In genomic region chr11:121863126-121863525, GRCh38 we compare ENCODE assay signal across 34 cellular contexts.
"Had no signal": no experiment of that assay in that cellular context is flagged by ENCODE, and none has a peak within 500 bp of the region (broad histone marks: within the 10 kb centered on the region; RNA-seq: fewer than 3 reads in every experiment).

No MANE protein-coding gene starts in this region.

- ATAC-seq: activated CD8-positive, alpha-beta memory T cell treated with anti-CD3 and anti-CD28 coated beads, Interleukin-2, amount 10 ng/mL, durations not matched to agents 7 days and 5 days; activated CD8-positive, alpha-beta T cell treated with anti-CD3 and anti-CD28 coated beads, Interleukin-2, amount 10 ng/mL, durations not matched to agents 7 days and 5 days; activated naive CD4-positive, alpha-beta T cell treated with anti-CD3 and anti-CD28 coated beads, Interleukin-2, amount 50 U/mL, for 72 hours; activated T-cell treated with anti-CD3 and anti-CD28 coated beads, Interleukin-2, amount 50 U/mL, for 4 hours; activated T-cell treated with anti-CD3 and anti-CD28 coated beads, Interleukin-2, amount 50 U/mL, for 72 hours; activated T-helper 17 cell treated with anti-CD3 and anti-CD28 coated beads, Interleukin-2, amount 50 U/mL, for 72 hours; body of pancreas had no signal

- H3K4me3 ChIP-seq: adrenal gland, body of pancreas, breast epithelium had no signal

- H3K27me3 Mint-ChIP-seq: activated B cell treated with CpG ODN at 0.5 μM for 24 hours; activated CD4-positive, alpha-beta memory T cell treated with anti-CD3 and anti-CD28 coated beads, Interleukin-2, amount 10 ng/mL, durations not matched to agents 7 days and 5 days; activated CD4-positive, alpha-beta T cell treated with anti-CD3 and anti-CD28 coated beads, Interleukin-2, amount 10 ng/mL, durations not matched to agents 24 days and 14 days; activated CD8-positive, alpha-beta memory T cell treated with anti-CD3 and anti-CD28 coated beads, Interleukin-2, amount 10 ng/mL, durations not matched to agents 7 days and 5 days; activated naive CD8-positive, alpha-beta T cell treated with anti-CD3 and anti-CD28 coated beads for 36 hours; activated T-helper 17 cell treated with anti-CD3 and anti-CD28 coated beads, Interleukin-2, amount 50 U/mL, for 72 hours had no signal

- H3K9me3 ChIP-seq: adrenal gland, body of pancreas had no signal

- DNase-seq: activated B cell treated with CpG ODN at 0.5 μM for 24 hours; activated CD4-positive, alpha-beta memory T cell treated with anti-CD3 and anti-CD28 coated beads, Interleukin-2, amount 10 ng/mL, durations not matched to agents 7 days and 5 days; activated CD4-positive, alpha-beta T cell treated with anti-CD3 and anti-CD28 coated beads for 4 hours; activated CD4-positive, alpha-beta T cell treated with anti-CD3 and anti-CD28 coated beads, Interleukin-2, amount 10 ng/mL, durations not matched to agents 24 days and 14 days; activated CD4-positive, alpha-beta T cell treated with anti-CD3 and anti-CD28 coated beads, Interleukin-2, amount 50 U/mL, for 48 hours; activated CD4-positive, CD25-positive, alpha-beta regulatory T cell treated with anti-CD3 and anti-CD28 coated beads, Interleukin-2, amount 50 U/mL, for 72 hours; activated CD8-positive, alpha-beta memory T cell treated with anti-CD3 and anti-CD28 coated beads for 24 hours; activated CD8-positive, alpha-beta memory T cell treated with anti-CD3 and anti-CD28 coated beads, Interleukin-2, amount 10 ng/mL, durations not matched to agents 7 days and 5 days; activated CD8-positive, alpha-beta memory T cell treated with anti-CD3 and anti-CD28 coated beads, Interleukin-2, amount 50 U/mL, for 48 hours; activated CD8-positive, alpha-beta T cell treated with anti-CD3 and anti-CD28 coated beads, Interleukin-2, amount 10 ng/mL, durations not matched to agents 7 days and 5 days; activated effector memory CD4-positive, alpha-beta T cell treated with anti-CD3 and anti-CD28 coated beads, Interleukin-2, amount 50 U/mL, for 16 hours; activated gamma-delta T cell treated with Interleukin-2 at 50 U/mL for 16 hours; activated naive CD4-positive, alpha-beta T cell; activated naive CD4-positive, alpha-beta T cell treated with anti-CD3 and anti-CD28 coated beads for 36 hours; activated naive CD4-positive, alpha-beta T cell treated with anti-CD3 and anti-CD28 coated beads, Interleukin-2, amount 50 U/mL, for 16 hours; activated naive CD8-positive, alpha-beta T cell treated with anti-CD3 and anti-CD28 coated beads for 36 hours; activated T-cell treated with anti-CD3 and anti-CD28 coated beads, Interleukin-2, amount 50 U/mL, for 4 hours; activated T-cell treated with anti-CD3 and anti-CD28 coated beads, Interleukin-2, amount 50 U/mL, for 72 hours; adrenal gland; amniotic stem cell; aorta; body of pancreas; brain microvascular endothelial cell; central memory CD4-positive, alpha-beta T cell; T-helper 1 cell; T-helper 2 cell; T-helper 9 cell had no signal

- H3K27me3 ChIP-seq: adrenal gland, body of pancreas, brain microvascular endothelial cell, breast epithelium had no signal

- H3K27ac Mint-ChIP-seq: activated B cell treated with CpG ODN at 0.5 μM for 24 hours; activated CD4-positive, alpha-beta memory T cell treated with anti-CD3 and anti-CD28 coated beads, Interleukin-2, amount 10 ng/mL, durations not matched to agents 7 days and 5 days; activated CD4-positive, alpha-beta T cell treated with anti-CD3 and anti-CD28 coated beads, Interleukin-2, amount 10 ng/mL, durations not matched to agents 24 days and 14 days; activated CD8-positive, alpha-beta memory T cell treated with anti-CD3 and anti-CD28 coated beads, Interleukin-2, amount 10 ng/mL, durations not matched to agents 7 days and 5 days; activated CD8-positive, alpha-beta T cell treated with anti-CD3 and anti-CD28 coated beads, Interleukin-2, amount 10 ng/mL, durations not matched to agents 7 days and 5 days; activated naive CD4-positive, alpha-beta T cell treated with anti-CD3 and anti-CD28 coated beads for 36 hours; activated naive CD4-positive, alpha-beta T cell treated with anti-CD3 and anti-CD28 coated beads, Interleukin-2, amount 50 U/mL, for 72 hours; activated naive CD8-positive, alpha-beta T cell treated with anti-CD3 and anti-CD28 coated beads for 36 hours; activated T-cell treated with anti-CD3 and anti-CD28 coated beads, Interleukin-2, amount 50 U/mL, for 72 hours; activated T-helper 1 cell treated with anti-CD3 and anti-CD28 coated beads, Interleukin-12 subunit alpha, Interleukin-12 subunit beta, Interleukin-2, Interleukin-4 antibody, amounts not matched to agents 30 ng/mL and 10 ng/mL and 1 ng/mL, durations not matched to agents 14 hours and 24 hours and 36 hours; activated T-helper 17 cell treated with anti-CD3 and anti-CD28 coated beads, Interleukin-2, amount 50 U/mL, for 72 hours; T-helper 1 cell treated with Interleukin-12 subunit alpha and Interleukin-12 subunit beta and Interleukin-4 antibody, amounts not matched to agents 30 μg/mL and 1 μg/mL, for 36 hours; T-helper 2 cell treated with Interferon-gamma antibody and Interleukin-4, amounts not matched to agents 5 μg/mL and 100 μg/mL, for 36 hours had no signal

- H3K27ac ChIP-seq: adrenal gland, body of pancreas, brain microvascular endothelial cell, breast epithelium, VCaP had no signal

- H3K9me3 Mint-ChIP-seq: activated CD4-positive, alpha-beta T cell treated with anti-CD3 and anti-CD28 coated beads, Interleukin-2, amount 10 ng/mL, durations not matched to agents 24 days and 14 days; activated T-cell treated with anti-CD3 and anti-CD28 coated beads, Interleukin-2, amount 50 U/mL, for 72 hours; activated T-helper 1 cell treated with anti-CD3 and anti-CD28 coated beads, Interleukin-12 subunit alpha, Interleukin-12 subunit beta, Interleukin-2, Interleukin-4 antibody, amounts not matched to agents 30 ng/mL and 10 ng/mL and 1 ng/mL, durations not matched to agents 14 hours and 24 hours and 36 hours; T-helper 1 cell treated with Interleukin-12 subunit alpha and Interleukin-12 subunit beta and Interleukin-4 antibody, amounts not matched to agents 30 μg/mL and 1 μg/mL, for 36 hours; T-helper 2 cell treated with Interferon-gamma antibody and Interleukin-4, amounts not matched to agents 5 μg/mL and 100 μg/mL, for 36 hours had no signal

- H3K4me3 Mint-ChIP-seq: activated B cell treated with CpG ODN at 0.5 μM for 24 hours; activated CD4-positive, alpha-beta memory T cell treated with anti-CD3 and anti-CD28 coated beads, Interleukin-2, amount 10 ng/mL, durations not matched to agents 7 days and 5 days; activated CD4-positive, alpha-beta T cell treated with anti-CD3 and anti-CD28 coated beads, Interleukin-2, amount 10 ng/mL, durations not matched to agents 24 days and 14 days; activated CD8-positive, alpha-beta memory T cell treated with anti-CD3 and anti-CD28 coated beads, Interleukin-2, amount 10 ng/mL, durations not matched to agents 7 days and 5 days; activated CD8-positive, alpha-beta T cell treated with anti-CD3 and anti-CD28 coated beads, Interleukin-2, amount 10 ng/mL, durations not matched to agents 7 days and 5 days; activated naive CD4-positive, alpha-beta T cell treated with anti-CD3 and anti-CD28 coated beads for 36 hours; activated naive CD8-positive, alpha-beta T cell treated with anti-CD3 and anti-CD28 coated beads for 36 hours; activated T-cell treated with anti-CD3 and anti-CD28 coated beads, Interleukin-2, amount 50 U/mL, for 4 hours; activated T-cell treated with anti-CD3 and anti-CD28 coated beads, Interleukin-2, amount 50 U/mL, for 72 hours; activated T-helper 1 cell treated with anti-CD3 and anti-CD28 coated beads, Interleukin-12 subunit alpha, Interleukin-12 subunit beta, Interleukin-2, Interleukin-4 antibody, amounts not matched to agents 30 ng/mL and 10 ng/mL and 1 ng/mL, durations not matched to agents 14 hours and 24 hours and 36 hours; activated T-helper 17 cell treated with anti-CD3 and anti-CD28 coated beads, Interleukin-2, amount 50 U/mL, for 72 hours; T-helper 1 cell treated with Interleukin-12 subunit alpha and Interleukin-12 subunit beta and Interleukin-4 antibody, amounts not matched to agents 30 μg/mL and 1 μg/mL, for 36 hours; T-helper 2 cell treated with Interferon-gamma antibody and Interleukin-4, amounts not matched to agents 5 μg/mL and 100 μg/mL, for 36 hours had no signal

- H3K36me3 ChIP-seq: adrenal gland, brain microvascular endothelial cell, breast epithelium had no signal

- H3K36me3 Mint-ChIP-seq: activated CD8-positive, alpha-beta memory T cell treated with anti-CD3 and anti-CD28 coated beads, Interleukin-2, amount 10 ng/mL, durations not matched to agents 7 days and 5 days; activated naive CD4-positive, alpha-beta T cell treated with anti-CD3 and anti-CD28 coated beads, Interleukin-2, amount 50 U/mL, for 72 hours; activated naive CD8-positive, alpha-beta T cell treated with anti-CD3 and anti-CD28 coated beads for 36 hours had no signal

- H3K4me1 Mint-ChIP-seq: activated B cell treated with CpG ODN at 0.5 μM for 24 hours; activated CD4-positive, alpha-beta memory T cell treated with anti-CD3 and anti-CD28 coated beads, Interleukin-2, amount 10 ng/mL, durations not matched to agents 7 days and 5 days; activated CD4-positive, alpha-beta T cell treated with anti-CD3 and anti-CD28 coated beads, Interleukin-2, amount 10 ng/mL, durations not matched to agents 24 days and 14 days; activated CD8-positive, alpha-beta memory T cell treated with anti-CD3 and anti-CD28 coated beads, Interleukin-2, amount 10 ng/mL, durations not matched to agents 7 days and 5 days; activated naive CD8-positive, alpha-beta T cell treated with anti-CD3 and anti-CD28 coated beads for 36 hours; activated T-helper 17 cell treated with anti-CD3 and anti-CD28 coated beads, Interleukin-2, amount 50 U/mL, for 72 hours had no signal

- H3K4me1 ChIP-seq: adrenal gland, body of pancreas, breast epithelium had no signal
